ENCODE assay signal across 8 cellular contexts in the genomic region with DNA sequence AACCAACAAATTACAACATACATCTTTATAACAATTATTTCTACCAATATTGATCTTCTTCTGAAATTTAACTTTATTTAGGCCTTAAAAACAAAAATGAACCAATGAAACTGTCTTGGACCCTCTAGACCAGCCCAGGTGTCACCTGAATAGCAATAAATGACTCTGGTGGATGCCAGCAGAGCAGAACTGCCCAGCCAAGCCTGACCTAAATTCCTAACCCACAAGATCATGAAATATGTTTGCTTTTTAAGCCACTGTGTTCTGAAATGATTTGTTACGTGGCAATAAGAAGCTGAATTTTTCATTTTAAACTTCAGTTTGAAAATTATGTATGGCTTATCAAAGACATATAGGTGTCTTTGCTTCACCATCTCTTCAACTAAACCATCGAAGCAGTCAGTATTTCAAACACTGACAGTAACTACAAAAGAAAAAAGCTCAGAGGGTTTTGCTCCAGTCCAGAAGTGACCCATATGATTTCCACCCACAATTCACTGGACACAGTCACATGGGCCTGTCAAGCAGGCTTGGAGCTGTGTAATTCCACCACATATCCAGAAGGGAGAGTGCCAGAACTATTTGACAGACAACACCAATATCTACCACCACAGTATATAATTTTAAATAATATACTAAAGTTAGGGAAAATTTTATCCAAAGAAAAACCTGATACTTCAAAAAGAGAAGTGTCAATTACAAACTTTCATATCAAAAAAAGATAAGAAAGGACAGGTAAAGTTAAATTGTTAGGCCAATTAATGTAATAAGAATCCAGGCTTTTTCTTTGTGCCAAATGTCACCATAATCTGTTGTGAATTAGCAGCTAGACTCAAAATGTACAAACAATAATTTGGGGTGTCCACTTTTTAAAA.
A peak's percentile ranks its signal among the peaks of the same experiment; 100 is the strongest.
DNase-seq lines count a peak whose midpoint lies in the region; ATAC-seq and TF ChIP-seq lines count a peak whose summit lies in the region.

No MANE protein-coding gene starts in this region.

- H3K4me3 ChIP-seq in right cardiac atrium (ENCODE audit: low read length) (no peak overlapping the region), spleen (no peak overlapping the region)

- H3K27me3 ChIP-seq in right cardiac atrium (ENCODE audit: control insufficient read depth, insufficient read depth) = no peaks in the 10 kb centered on the region
- no peaks in the 10 kb centered on the region for H3K27me3 ChIP-seq in spleen (replicated peaks in 1 of 7)

- H3K9me3 Mint-ChIP-seq in WTC11 = no peaks in the 10 kb centered on the region
- H3K9me3 Mint-ChIP-seq in stimulated activated effector memory CD8-positive, alpha-beta T cell treated with anti-CD3 and anti-CD28 coated beads, Interleukin-12 subunit alpha, Interleukin-12 subunit beta, amount 100 ng/mL, for 72 hours = no peaks in the 10 kb centered on the region

- no peaks in the 10 kb centered on the region for H3K36me3 Mint-ChIP-seq in WTC11
- H3K36me3 Mint-ChIP-seq in stimulated activated effector memory CD8-positive, alpha-beta T cell treated with anti-CD3 and anti-CD28 coated beads, Interleukin-12 subunit alpha, Interleukin-12 subunit beta, amount 100 ng/mL, for 72 hours = peaks cover 7% of the 10 kb centered on the region

- H3K9me3 ChIP-seq in right cardiac atrium (ENCODE audit: control insufficient read depth, low read length) (no peaks in the 10 kb centered on the region), spleen (no peaks in the 10 kb centered on the region)

- intact Hi-C loops in right cardiac atrium (cut with DNase I) = loop anchor here in 1 of 4 donors (10.0 kb wide), 1 partner anchor 94 kb away; a partner anchor contains a TSS
- intact Hi-C loops in spleen (cut with DNase I; ENCODE audit: low total_unique reads) = no loop called here

- no peaks in the 10 kb centered on the region for H3K4me1 ChIP-seq in right cardiac atrium (ENCODE audit: control insufficient read depth, insufficient read depth, low read length)
- peaks cover 20 to 84% (median 53%) of the 10 kb centered on the region in 6 donors for H3K4me1 ChIP-seq in spleen

- DNase-seq in Daoy (ENCODE audit: low read depth) (peak; percentile 63), LHCN-M2 (ENCODE audit: low read depth) (peak; percentile 75), WTC11 (ENCODE audit: low spot score) (no peak), right cardiac atrium (no peak), spleen (no peak), NOMO-1 treated with DMSO at 0.1 percent for 48 hours (lab: John Stamatoyannopoulos, UW; ENCODE audit: unreplicated experiment) (no peak)
- DNase-seq in stimulated activated effector memory CD8-positive, alpha-beta T cell treated with anti-CD3 and anti-CD28 coated beads, Interleukin-12 subunit alpha, Interleukin-12 subunit beta, amount 100 ng/mL, for 72 hours (ENCODE audit: low spot score in 2 of 2) = no peak

- TF ChIP-seq CTCF in WTC11 (IDR thresholded peaks at IDR 0.05) = no peak
- peak in 7 of 11 experiments; percentile 27 to 63 (median 46) for TF ChIP-seq CTCF in spleen (IDR thresholded peaks at IDR 0.05 in 8 of 11, conservative IDR thresholded peaks at IDR 0.05 in 3 of 11)

- no peak overlapping the region for H3K27ac ChIP-seq in right cardiac atrium (ENCODE audit: low read length)
- no peak overlapping the region for H3K27ac ChIP-seq in spleen

- POLR2A ChIA-PET in WTC11 (lab: Charles Lee) = no interaction called here

- no peak overlapping the region for H3K4me3 Mint-ChIP-seq in WTC11
- H3K4me3 Mint-ChIP-seq in stimulated activated effector memory CD8-positive, alpha-beta T cell treated with anti-CD3 and anti-CD28 coated beads, Interleukin-12 subunit alpha, Interleukin-12 subunit beta, amount 100 ng/mL, for 72 hours = no peak overlapping the region

- no peak for TF ChIP-seq POLR2A in spleen (IDR thresholded peaks at IDR 0.05)

- H3K36me3 ChIP-seq in spleen = peaks cover 0 to 13% (median 0%) of the 10 kb centered on the region in 6 donors

- 65% methylated on average over 2 of the region's 2 CpGs for WGBS in right cardiac atrium
- WGBS in spleen, 5 donors = 62 to 79% (median 73%) methylated on average over 2 of the region's 2 CpGs

- no peak overlapping the region for H3K27ac Mint-ChIP-seq in WTC11
- H3K27ac Mint-ChIP-seq in stimulated activated effector memory CD8-positive, alpha-beta T cell treated with anti-CD3 and anti-CD28 coated beads, Interleukin-12 subunit alpha, Interleukin-12 subunit beta, amount 100 ng/mL, for 72 hours = no peak overlapping the region

- CTCF ChIA-PET in WTC11 (lab: Charles Lee) = interaction anchor here (0.7 to 2.1 kb wide), 4 partner anchors 22 to 365 kb away, joined by 3 to 6 read pairs (median 3); no protein-coding TSS in a partner anchor

- H3K27me3 Mint-ChIP-seq in WTC11 (ENCODE audit: low read depth) = no peaks in the 10 kb centered on the region

- ATAC-seq in GM21447 (IDR thresholded peaks at IDR 0.05; ENCODE audit: unreplicated experiment) = peak; percentile 58
- peak; percentile 73 for ATAC-seq in WTC11
- peak; percentile 81 to 89 for ATAC-seq in right cardiac atrium
- no peak for ATAC-seq in stimulated activated effector memory CD8-positive, alpha-beta T cell treated with anti-CD3 and anti-CD28 coated beads, Interleukin-12 subunit alpha, Interleukin-12 subunit beta, amount 100 ng/mL, for 72 hours

- H3K4me1 Mint-ChIP-seq in WTC11 = peaks cover 7% of the 10 kb centered on the region; the same call in 1 of the 2 replicates
- H3K4me1 Mint-ChIP-seq in stimulated activated effector memory CD8-positive, alpha-beta T cell treated with anti-CD3 and anti-CD28 coated beads, Interleukin-12 subunit alpha, Interleukin-12 subunit beta, amount 100 ng/mL, for 72 hours = peaks cover 46% of the 10 kb centered on the region

TF ChIP-seq in WTC11, 78 proteins besides CTCF, POLR2A, EP300 and RAD21:
- TF ChIP-seq, protein P1, sequence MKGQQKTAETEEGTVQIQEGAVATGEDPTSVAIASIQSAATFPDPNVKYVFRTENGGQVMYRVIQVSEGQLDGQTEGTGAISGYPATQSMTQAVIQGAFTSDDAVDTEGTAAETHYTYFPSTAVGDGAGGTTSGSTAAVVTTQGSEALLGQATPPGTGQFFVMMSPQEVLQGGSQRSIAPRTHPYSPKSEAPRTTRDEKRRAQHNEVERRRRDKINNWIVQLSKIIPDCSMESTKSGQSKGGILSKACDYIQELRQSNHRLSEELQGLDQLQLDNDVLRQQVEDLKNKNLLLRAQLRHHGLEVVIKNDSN (CRISPR knock-in tag; IDR thresholded peaks at IDR 0.05) = peak; percentile 41; the same call in 1 of the 2 replicates
- TF ChIP-seq, protein P2, sequence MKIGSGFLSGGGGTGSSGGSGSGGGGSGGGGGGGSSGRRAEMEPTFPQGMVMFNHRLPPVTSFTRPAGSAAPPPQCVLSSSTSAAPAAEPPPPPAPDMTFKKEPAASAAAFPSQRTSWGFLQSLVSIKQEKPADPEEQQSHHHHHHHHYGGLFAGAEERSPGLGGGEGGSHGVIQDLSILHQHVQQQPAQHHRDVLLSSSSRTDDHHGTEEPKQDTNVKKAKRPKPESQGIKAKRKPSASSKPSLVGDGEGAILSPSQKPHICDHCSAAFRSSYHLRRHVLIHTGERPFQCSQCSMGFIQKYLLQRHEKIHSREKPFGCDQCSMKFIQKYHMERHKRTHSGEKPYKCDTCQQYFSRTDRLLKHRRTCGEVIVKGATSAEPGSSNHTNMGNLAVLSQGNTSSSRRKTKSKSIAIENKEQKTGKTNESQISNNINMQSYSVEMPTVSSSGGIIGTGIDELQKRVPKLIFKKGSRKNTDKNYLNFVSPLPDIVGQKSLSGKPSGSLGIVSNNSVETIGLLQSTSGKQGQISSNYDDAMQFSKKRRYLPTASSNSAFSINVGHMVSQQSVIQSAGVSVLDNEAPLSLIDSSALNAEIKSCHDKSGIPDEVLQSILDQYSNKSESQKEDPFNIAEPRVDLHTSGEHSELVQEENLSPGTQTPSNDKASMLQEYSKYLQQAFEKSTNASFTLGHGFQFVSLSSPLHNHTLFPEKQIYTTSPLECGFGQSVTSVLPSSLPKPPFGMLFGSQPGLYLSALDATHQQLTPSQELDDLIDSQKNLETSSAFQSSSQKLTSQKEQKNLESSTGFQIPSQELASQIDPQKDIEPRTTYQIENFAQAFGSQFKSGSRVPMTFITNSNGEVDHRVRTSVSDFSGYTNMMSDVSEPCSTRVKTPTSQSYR (CRISPR knock-in tag; IDR thresholded peaks at IDR 0.05) = no peak
- TF ChIP-seq, protein P3, sequence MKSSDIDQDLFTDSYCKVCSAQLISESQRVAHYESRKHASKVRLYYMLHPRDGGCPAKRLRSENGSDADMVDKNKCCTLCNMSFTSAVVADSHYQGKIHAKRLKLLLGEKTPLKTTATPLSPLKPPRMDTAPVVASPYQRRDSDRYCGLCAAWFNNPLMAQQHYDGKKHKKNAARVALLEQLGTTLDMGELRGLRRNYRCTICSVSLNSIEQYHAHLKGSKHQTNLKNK (CRISPR knock-in tag; IDR thresholded peaks at IDR 0.05) = no peak
- no peak for TF ChIP-seq NFATC4 (CRISPR knock-in tag; IDR thresholded peaks at IDR 0.05)
- TF ChIP-seq, protein P4, sequence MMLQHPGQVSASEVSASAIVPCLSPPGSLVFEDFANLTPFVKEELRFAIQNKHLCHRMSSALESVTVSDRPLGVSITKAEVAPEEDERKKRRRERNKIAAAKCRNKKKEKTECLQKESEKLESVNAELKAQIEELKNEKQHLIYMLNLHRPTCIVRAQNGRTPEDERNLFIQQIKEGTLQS (CRISPR knock-in tag; conservative IDR thresholded peaks at IDR 0.05) = no peak
- TF ChIP-seq ZNF423 (CRISPR knock-in tag; IDR thresholded peaks at IDR 0.05) = no peak
- TF ChIP-seq TCF7 (CRISPR knock-in tag; IDR thresholded peaks at IDR 0.05; ENCODE audit: low read depth) = no peak
- TF ChIP-seq, protein P5, sequence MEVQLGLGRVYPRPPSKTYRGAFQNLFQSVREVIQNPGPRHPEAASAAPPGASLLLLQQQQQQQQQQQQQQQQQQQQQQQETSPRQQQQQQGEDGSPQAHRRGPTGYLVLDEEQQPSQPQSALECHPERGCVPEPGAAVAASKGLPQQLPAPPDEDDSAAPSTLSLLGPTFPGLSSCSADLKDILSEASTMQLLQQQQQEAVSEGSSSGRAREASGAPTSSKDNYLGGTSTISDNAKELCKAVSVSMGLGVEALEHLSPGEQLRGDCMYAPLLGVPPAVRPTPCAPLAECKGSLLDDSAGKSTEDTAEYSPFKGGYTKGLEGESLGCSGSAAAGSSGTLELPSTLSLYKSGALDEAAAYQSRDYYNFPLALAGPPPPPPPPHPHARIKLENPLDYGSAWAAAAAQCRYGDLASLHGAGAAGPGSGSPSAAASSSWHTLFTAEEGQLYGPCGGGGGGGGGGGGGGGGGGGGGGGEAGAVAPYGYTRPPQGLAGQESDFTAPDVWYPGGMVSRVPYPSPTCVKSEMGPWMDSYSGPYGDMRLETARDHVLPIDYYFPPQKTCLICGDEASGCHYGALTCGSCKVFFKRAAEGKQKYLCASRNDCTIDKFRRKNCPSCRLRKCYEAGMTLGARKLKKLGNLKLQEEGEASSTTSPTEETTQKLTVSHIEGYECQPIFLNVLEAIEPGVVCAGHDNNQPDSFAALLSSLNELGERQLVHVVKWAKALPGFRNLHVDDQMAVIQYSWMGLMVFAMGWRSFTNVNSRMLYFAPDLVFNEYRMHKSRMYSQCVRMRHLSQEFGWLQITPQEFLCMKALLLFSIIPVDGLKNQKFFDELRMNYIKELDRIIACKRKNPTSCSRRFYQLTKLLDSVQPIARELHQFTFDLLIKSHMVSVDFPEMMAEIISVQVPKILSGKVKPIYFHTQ (CRISPR knock-in tag; IDR thresholded peaks at IDR 0.05) = no peak
- TF ChIP-seq GTF2I (CRISPR knock-in tag; conservative IDR thresholded peaks at IDR 0.05) = no peak

Comparison
In these comparisons a context has a peak if more than half of its experiments do, and no peak if none do; other contexts are left out.
1. DNase-seq: peak in Daoy (single experiment) and LHCN-M2 (single experiment); none in WTC11 (single experiment), right cardiac atrium (0 of 3), spleen (single experiment), stimulated activated effector memory CD8-positive, alpha-beta T cell treated with anti-CD3 and anti-CD28 coated beads, Interleukin-12 subunit alpha, Interleukin-12 subunit beta, amount 100 ng/mL, for 72 hours (0 of 2) and NOMO-1 treated with DMSO at 0.1 percent for 48 hours (single experiment).